15 cellular contexts compared by ENCODE assay signal in the genomic region with DNA sequence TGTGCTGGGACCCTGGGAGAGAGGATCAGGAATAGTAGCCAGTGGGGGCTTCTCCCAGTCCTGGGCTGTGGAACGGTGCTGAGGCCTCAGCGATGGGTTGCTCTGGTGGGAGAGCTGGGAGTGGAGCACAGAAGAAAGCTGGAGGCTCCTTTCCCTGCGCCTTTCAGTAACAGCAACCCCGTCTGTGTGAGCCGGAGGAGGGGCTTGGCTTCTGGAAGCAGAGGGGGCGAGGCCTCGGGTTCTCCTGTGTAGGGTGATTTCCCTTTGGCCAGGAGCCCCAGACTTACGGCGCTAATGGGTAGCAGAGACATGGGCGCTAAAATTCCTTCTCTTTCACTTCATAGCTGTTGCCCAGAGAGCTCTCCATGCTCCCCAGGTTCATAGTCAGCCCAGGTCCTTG. TPM values are rescaled to one million over a fixed set of nuclear protein-coding genes. Genes with fewer than 3 reads are reported as not detected.
DNase-seq lines count a peak whose midpoint lies in the region; ATAC-seq and TF ChIP-seq lines count a peak whose summit lies in the region.
"Had no signal": no experiment of that assay in that cellular context is flagged by ENCODE, and none has a peak within 500 bp of the region (broad histone marks: within the 10 kb centered on the region; RNA-seq: fewer than 3 reads in every experiment).

No MANE protein-coding gene starts in this region.

- no peak overlapping the region for H3K27ac Mint-ChIP-seq in stimulated activated memory B cell treated with anti-CD40 and anti-IgM and Interleukin-4, amounts not matched to agents 10 μg/mL and 1 μg/mL and 100 μg/mL, for 72 hours
- H3K27ac Mint-ChIP-seq in endothelial cell (ENCODE audit: unreplicated experiment): no peak overlapping the region
- H3K27ac Mint-ChIP-seq: activated CD8-positive, alpha-beta T cell treated with anti-CD3 and anti-CD28 coated beads, Interleukin-2, amount 10 ng/mL, durations not matched to agents 7 days and 5 days; activated T-helper 17 cell treated with anti-CD3 and anti-CD28 coated beads, Interleukin-2, amount 50 U/mL, for 72 hours; naive thymus-derived CD8-positive, alpha-beta T cell; T-helper 17 cell had no signal

- peak overlapping the region in 1 of 2 donors; percentile 59 for H3K4me3 ChIP-seq in ascending aorta
- H3K4me3 ChIP-seq in lower lobe of right lung: no peak overlapping the region
- peak overlapping the region; percentile 4 to 27 for H3K4me3 ChIP-seq in tibial artery

- no peak overlapping the region for H3K4me3 Mint-ChIP-seq in stimulated activated memory B cell treated with anti-CD40 and anti-IgM and Interleukin-4, amounts not matched to agents 10 μg/mL and 1 μg/mL and 100 μg/mL, for 72 hours
- H3K4me3 Mint-ChIP-seq in endothelial cell (ENCODE audit: unreplicated experiment): no peak overlapping the region
- H3K4me3 Mint-ChIP-seq: activated CD8-positive, alpha-beta T cell treated with anti-CD3 and anti-CD28 coated beads, Interleukin-2, amount 10 ng/mL, durations not matched to agents 7 days and 5 days; activated T-helper 17 cell treated with anti-CD3 and anti-CD28 coated beads, Interleukin-2, amount 50 U/mL, for 72 hours; naive thymus-derived CD8-positive, alpha-beta T cell; T-helper 17 cell had no signal

- H3K27ac ChIP-seq in ascending aorta (peak overlapping the region; percentile 61 to 68), lower lobe of right lung (no peak overlapping the region), tibial artery (peak overlapping the region; percentile 53 to 75)

- intact Hi-C loops in ascending aorta (cut with DNase I): loop anchor here (10.0 kb wide), 1 partner anchor 122 kb away; a partner anchor contains a TSS
- intact Hi-C loops in lower lobe of right lung (cut with DNase I): no loop called here
- intact Hi-C loops in tibial artery (cut with DNase I; ENCODE audit: low total_unique reads): no loop called here

- H3K36me3 Mint-ChIP-seq in stimulated activated memory B cell treated with anti-CD40 and anti-IgM and Interleukin-4, amounts not matched to agents 10 μg/mL and 1 μg/mL and 100 μg/mL, for 72 hours: no peaks in the 10 kb centered on the region
- no peaks in the 10 kb centered on the region for H3K36me3 Mint-ChIP-seq in endothelial cell (ENCODE audit: low read depth, unreplicated experiment)
- H3K36me3 Mint-ChIP-seq: naive thymus-derived CD8-positive, alpha-beta T cell had no signal

- ATAC-seq in lower lobe of right lung (peak; percentile 20 to 49), GM21423 (IDR thresholded peaks at IDR 0.05; ENCODE audit: unreplicated experiment) (no peak), GM21723 (IDR thresholded peaks at IDR 0.05; ENCODE audit: unreplicated experiment) (no peak)
- ATAC-seq in stimulated activated memory B cell treated with anti-CD40 and anti-IgM and Interleukin-4, amounts not matched to agents 10 μg/mL and 1 μg/mL and 100 μg/mL, for 72 hours: no peak
- ATAC-seq: activated CD8-positive, alpha-beta T cell treated with anti-CD3 and anti-CD28 coated beads, Interleukin-2, amount 10 ng/mL, durations not matched to agents 7 days and 5 days; activated T-helper 17 cell treated with anti-CD3 and anti-CD28 coated beads, Interleukin-2, amount 50 U/mL, for 72 hours; naive thymus-derived CD8-positive, alpha-beta T cell; T-helper 17 cell had no signal

- H3K9me3 ChIP-seq in ascending aorta: no peaks in the 10 kb centered on the region
- H3K9me3 ChIP-seq in lower lobe of right lung: no peaks in the 10 kb centered on the region
- no peaks in the 10 kb centered on the region for H3K9me3 ChIP-seq in tibial artery

- H3K4me1 Mint-ChIP-seq in stimulated activated memory B cell treated with anti-CD40 and anti-IgM and Interleukin-4, amounts not matched to agents 10 μg/mL and 1 μg/mL and 100 μg/mL, for 72 hours: no peaks in the 10 kb centered on the region
- H3K4me1 Mint-ChIP-seq in endothelial cell (ENCODE audit: unreplicated experiment): peaks cover 6% of the 10 kb centered on the region
- H3K4me1 Mint-ChIP-seq: activated T-helper 17 cell treated with anti-CD3 and anti-CD28 coated beads, Interleukin-2, amount 50 U/mL, for 72 hours; naive thymus-derived CD8-positive, alpha-beta T cell; T-helper 17 cell had no signal

- no peak for TF ChIP-seq CTCF in ascending aorta (IDR thresholded peaks at IDR 0.05)
- no peak for TF ChIP-seq CTCF in lower lobe of right lung (IDR thresholded peaks at IDR 0.05)
- no peak for TF ChIP-seq CTCF in tibial artery (IDR thresholded peaks at IDR 0.05)
- no peak for TF ChIP-seq CTCF in endothelial cell (IDR thresholded peaks at IDR 0.05; ENCODE audit: unreplicated experiment)

- H3K27me3 ChIP-seq in ascending aorta: no peaks in the 10 kb centered on the region
- no peaks in the 10 kb centered on the region for H3K27me3 ChIP-seq in lower lobe of right lung (ENCODE audit: low read depth)
- H3K27me3 ChIP-seq in tibial artery: no peaks in the 10 kb centered on the region

- H3K36me3 ChIP-seq in ascending aorta (no peaks in the 10 kb centered on the region), lower lobe of right lung (no peaks in the 10 kb centered on the region), tibial artery (no peaks in the 10 kb centered on the region)

- DNase-seq in ascending aorta (ENCODE audit: low spot score in 2 of 2): peak in 1 of 2 donors; percentile 86
- peak; percentile 60 for DNase-seq in fibroblast of peridontal ligament (ENCODE audit: extremely low read depth)
- DNase-seq in lower lobe of right lung: no peak
- peak; percentile 58 to 84 for DNase-seq in tibial artery
- DNase-seq in endothelial cell (ENCODE audit: low spot score): no peak
- DNase-seq: activated CD8-positive, alpha-beta T cell treated with anti-CD3 and anti-CD28 coated beads, Interleukin-2, amount 10 ng/mL, durations not matched to agents 7 days and 5 days; naive thymus-derived CD8-positive, alpha-beta T cell; NCI-H1436; NCI-H345; SHP77; T-helper 17 cell had no signal

- H3K4me1 ChIP-seq in ascending aorta (peaks cover 23 to 61% of the 10 kb centered on the region in 2 donors), lower lobe of right lung (peaks cover 13% of the 10 kb centered on the region), tibial artery (peaks cover 7 to 97% (median 72%) of the 10 kb centered on the region in 4 donors)

- H3K9me3 Mint-ChIP-seq in stimulated activated memory B cell treated with anti-CD40 and anti-IgM and Interleukin-4, amounts not matched to agents 10 μg/mL and 1 μg/mL and 100 μg/mL, for 72 hours: no peaks in the 10 kb centered on the region
- H3K9me3 Mint-ChIP-seq in endothelial cell (ENCODE audit: unreplicated experiment): no peaks in the 10 kb centered on the region
- H3K9me3 Mint-ChIP-seq: activated T-helper 17 cell treated with anti-CD3 and anti-CD28 coated beads, Interleukin-2, amount 50 U/mL, for 72 hours; naive thymus-derived CD8-positive, alpha-beta T cell had no signal

- H3K27me3 Mint-ChIP-seq in stimulated activated memory B cell treated with anti-CD40 and anti-IgM and Interleukin-4, amounts not matched to agents 10 μg/mL and 1 μg/mL and 100 μg/mL, for 72 hours: no peaks in the 10 kb centered on the region
- H3K27me3 Mint-ChIP-seq in endothelial cell (ENCODE audit: unreplicated experiment): peaks cover 14% of the 10 kb centered on the region

RNA-seq across cellular contexts. Expression of a gene that starts 55.0 kb away (rescaled TPM):
- total RNA-seq in ascending aorta: 44.0 TPM
- total RNA-seq in lower lobe of right lung: 29.0 TPM
- 3.0 TPM for total RNA-seq in endothelial cell (ENCODE audit: unreplicated experiment)
- total RNA-seq: activated CD8-positive, alpha-beta T cell treated with anti-CD3 and anti-CD28 coated beads, Interleukin-2, amount 10 ng/mL, durations not matched to agents 7 days and 5 days; activated T-helper 17 cell treated with anti-CD3 and anti-CD28 coated beads, Interleukin-2, amount 50 U/mL, for 72 hours; naive thymus-derived CD8-positive, alpha-beta T cell; T-helper 17 cell had no signal

Comparison
In these comparisons a context has a peak if more than half of its experiments do, and no peak if none do; other contexts are left out.
1. DNase-seq: peak in fibroblast of peridontal ligament (single experiment) and tibial artery (2 of 2); none in lower lobe of right lung (single experiment) and endothelial cell (single experiment).
2. ATAC-seq: peak in lower lobe of right lung (2 of 2); none in stimulated activated memory B cell treated with anti-CD40 and anti-IgM and Interleukin-4, amounts not matched to agents 10 μg/mL and 1 μg/mL and 100 μg/mL, for 72 hours (single experiment), GM21423 (single experiment) and GM21723 (single experiment).